Comparison of ENCODE assay signal across 33 cellular contexts in genomic region chr14:93682459-93682858, GRCh38.
"Had no signal": no experiment of that assay in that cellular context is flagged by ENCODE, and none has a peak within 500 bp of the region (broad histone marks: within the 10 kb centered on the region; RNA-seq: fewer than 3 reads in every experiment).

No MANE protein-coding gene starts in this region.

- H3K9me3 ChIP-seq: adrenal gland, body of pancreas, breast epithelium had no signal

- H3K27me3 ChIP-seq: adrenal gland, body of pancreas, brain microvascular endothelial cell, breast epithelium had no signal

- FAIRE-seq: astrocyte had no signal

- H3K36me3 ChIP-seq: adrenal gland, brain microvascular endothelial cell, breast epithelium, WERI-Rb-1 had no signal

- ATAC-seq: activated CD4-positive, CD25-positive, alpha-beta regulatory T cell treated with anti-CD3 and anti-CD28 coated beads, Interleukin-2, amount 50 U/mL, for 24 hours; activated CD8-positive, alpha-beta T cell treated with anti-CD3 and anti-CD28 coated beads for 36 hours; activated naive CD4-positive, alpha-beta T cell treated with anti-CD3 and anti-CD28 coated beads, Interleukin-2, amount 50 U/mL, for 72 hours; activated T-cell treated with anti-CD3 and anti-CD28 coated beads, Interleukin-2, amount 50 U/mL, for 4 hours; activated T-cell treated with anti-CD3 and anti-CD28 coated beads, Interleukin-2, amount 50 U/mL, for 72 hours; activated T-helper 17 cell treated with anti-CD3 and anti-CD28 coated beads, Interleukin-2, amount 50 U/mL, for 72 hours; body of pancreas; T-cell; T-helper 17 cell had no signal

- H3K4me3 ChIP-seq: adrenal gland, body of pancreas, breast epithelium had no signal

- H3K27ac ChIP-seq: adrenal gland, body of pancreas, brain microvascular endothelial cell, breast epithelium, WERI-Rb-1 had no signal

- H3K4me1 ChIP-seq: adrenal gland, body of pancreas, breast epithelium had no signal

- DNase-seq: activated CD4-positive, alpha-beta memory T cell treated with anti-CD3 and anti-CD28 coated beads for 36 hours; activated CD4-positive, alpha-beta T cell treated with anti-CD3 and anti-CD28 coated beads for 4 hours; activated CD4-positive, alpha-beta T cell treated with anti-CD3 and anti-CD28 coated beads, Interleukin-2, amount 10 ng/mL, durations not matched to agents 24 days and 14 days; activated CD4-positive, alpha-beta T cell treated with anti-CD3 and anti-CD28 coated beads, Interleukin-2, amount 50 U/mL, for 1 hour; activated CD4-positive, alpha-beta T cell treated with anti-CD3 and anti-CD28 coated beads, Interleukin-2, amount 50 U/mL, for 4 hours; activated CD4-positive, CD25-positive, alpha-beta regulatory T cell; activated CD8-positive, alpha-beta memory T cell treated with anti-CD3 and anti-CD28 coated beads, Interleukin-2, amount 50 U/mL, for 4 hours; activated CD8-positive, alpha-beta T cell treated with anti-CD3 and anti-CD28 coated beads for 36 hours; activated effector memory CD4-positive, alpha-beta T cell treated with anti-CD3 and anti-CD28 coated beads, Interleukin-2, amount 50 U/mL, for 16 hours; activated gamma-delta T cell treated with Interleukin-2 at 50 U/mL for 16 hours; activated naive CD4-positive, alpha-beta T cell; activated naive CD4-positive, alpha-beta T cell treated with anti-CD3 and anti-CD28 coated beads for 36 hours; activated naive CD4-positive, alpha-beta T cell treated with anti-CD3 and anti-CD28 coated beads, Interleukin-2, amount 50 U/mL, for 16 hours; activated naive CD8-positive, alpha-beta T cell treated with anti-CD3 and anti-CD28 coated beads for 36 hours; activated T-cell treated with anti-CD3 and anti-CD28 coated beads for 4 hours; activated T-cell treated with anti-CD3 and anti-CD28 coated beads, Interleukin-2, amount 50 U/mL, for 1 hour; activated T-cell treated with anti-CD3 and anti-CD28 coated beads, Interleukin-2, amount 50 U/mL, for 4 hours; activated T-cell treated with anti-CD3 and anti-CD28 coated beads, Interleukin-2, amount 50 U/mL, for 72 hours; adrenal gland; amniotic stem cell; aorta; body of pancreas; brain microvascular endothelial cell; central memory CD4-positive, alpha-beta T cell; T-cell; T-helper 17 cell; T1000; WERI-Rb-1 had no signal
